1 cellular context compared by ENCODE assay signal in genomic region chr15:63157066-63157890, GRCh38.
TF ChIP-seq lines count a peak whose summit lies in the region.

RPS27L (minus strand) TSS chr15:63157477; CDS start chr15:63157405, 72 bp downstream.

TF ChIP-seq in K562, 482 proteins besides CTCF, POLR2A, EP300 and RAD21 (continued from another document and continues in another):
- TF ChIP-seq CREB3 (tag; conservative IDR thresholded peaks at IDR 0.05; ENCODE audit: low read depth) (no peak), DNMT1 (IDR thresholded peaks at IDR 0.05) (no peak), RBM15 (IDR thresholded peaks at IDR 0.05; ENCODE audit: insufficient read depth, low read length) (no peak), ZNF12 (CRISPR knock-in tag; IDR thresholded peaks at IDR 0.05) (peak; percentile 82; the same call in 1 of the 2 replicates), GATAD2A (IDR thresholded peaks at IDR 0.05) (no peak), U2AF1 (optimal IDR thresholded peaks at IDR 0.05; ENCODE audit: low read depth, low read length) (no peak), MTA1 (IDR thresholded peaks at IDR 0.05; ENCODE audit: borderline replicate concordance) (peak; percentile 60; the same call in 1 of the 2 replicates), ZNF121 (CRISPR knock-in tag; conservative IDR thresholded peaks at IDR 0.05) (no peak), TFAP4 (CRISPR knock-in tag; IDR thresholded peaks at IDR 0.05; ENCODE audit: borderline replicate concordance) (peak; percentile 93), ZNF696 (CRISPR knock-in tag; conservative IDR thresholded peaks at IDR 0.05) (no peak), RREB1 (CRISPR knock-in tag; IDR thresholded peaks at IDR 0.05) (peak; percentile 10; the same call in 1 of the 2 replicates), MTF1 (CRISPR knock-in tag; IDR thresholded peaks at IDR 0.05; ENCODE audit: borderline replicate concordance) (no peak), ZBTB49 (CRISPR knock-in tag; IDR thresholded peaks at IDR 0.05; ENCODE audit: borderline replicate concordance) (no peak), ZFX (CRISPR knock-in tag; IDR thresholded peaks at IDR 0.05) (peak; percentile 98), E2F6 (IDR thresholded peaks at IDR 0.05; ENCODE audit: borderline replicate concordance in 1 of 2, extremely low read depth in 1 of 2, insufficient read depth in 1 of 2, insufficient read length in 1 of 2, low read depth in 1 of 2, low read length in 1 of 2, poor library complexity in 1 of 2, severe bottlenecking in 1 of 2) (peak; percentile 62 to 74), SUPT5H (IDR thresholded peaks at IDR 0.05) (peak; percentile 94), STAT5A (IDR thresholded peaks at IDR 0.05; ENCODE audit: borderline replicate concordance, low read length) (no peak), PHB (CRISPR knock-in tag; IDR thresholded peaks at IDR 0.05) (no peak), MCM5 (IDR thresholded peaks at IDR 0.05; ENCODE audit: low read depth) (no peak), STAT5B (CRISPR knock-in tag; IDR thresholded peaks at IDR 0.05) (no peak), ARID3B (CRISPR knock-in tag; IDR thresholded peaks at IDR 0.05; ENCODE audit: borderline replicate concordance) (no peak), NFIX (CRISPR knock-in tag; IDR thresholded peaks at IDR 0.05; ENCODE audit: low read depth) (no peak), KHSRP (IDR thresholded peaks at IDR 0.05) (no peak), YY1 (IDR thresholded peaks at IDR 0.05; ENCODE audit: borderline replicate concordance in 1 of 3, control insufficient read depth in 1 of 3, extremely low read depth in 1 of 3, insufficient read depth in 3 of 3, insufficient read length in 1 of 3, insufficient replicate concordance in 2 of 3, low read depth in 1 of 3, low read length in 2 of 3) (peak in 2 of 3 experiments; percentile 45 to 56), IRF1 (CRISPR knock-in tag; IDR thresholded peaks at IDR 0.05; ENCODE audit: borderline replicate concordance) (no peak), ESRRB (CRISPR knock-in tag; IDR thresholded peaks at IDR 0.05; ENCODE audit: borderline replicate concordance) (no peak), THRB (CRISPR knock-in tag; conservative IDR thresholded peaks at IDR 0.05) (no peak), ZBTB7A (IDR thresholded peaks at IDR 0.05; ENCODE audit: borderline replicate concordance, control insufficient read depth, low read depth, low read length) (peak; percentile 77; the same call in 1 of the 2 replicates), MYC (IDR thresholded peaks at IDR 0.05; ENCODE audit: low read depth, low read length) (peak; percentile 86), MYC (CRISPR knock-in tag; IDR thresholded peaks at IDR 0.05; ENCODE audit: borderline replicate concordance, low read depth) (peak; percentile 93; the same call in 1 of the 2 replicates), ATF2 (CRISPR knock-in tag; IDR thresholded peaks at IDR 0.05) (no peak), KAT7 (CRISPR knock-in tag; IDR thresholded peaks at IDR 0.05; ENCODE audit: borderline replicate concordance) (peak; percentile 95; the same call in 1 of the 2 replicates), MCM3 (IDR thresholded peaks at IDR 0.05) (no peak), CC2D1A (IDR thresholded peaks at IDR 0.05) (no peak), ZNF277 (CRISPR knock-in tag; IDR thresholded peaks at IDR 0.05; ENCODE audit: borderline replicate concordance) (no peak), USF1 (CRISPR knock-in tag; IDR thresholded peaks at IDR 0.05) (no peak), HNRNPLL (IDR thresholded peaks at IDR 0.05; ENCODE audit: low read depth, low read length, poor library complexity, severe bottlenecking) (peak; percentile 38), ZNF780A (CRISPR knock-in tag; IDR thresholded peaks at IDR 0.05) (no peak), ASH1L (IDR thresholded peaks at IDR 0.05; ENCODE audit: borderline replicate concordance, low read depth, partially characterized antibody) (peak; percentile 41)
